In the genomic region with DNA sequence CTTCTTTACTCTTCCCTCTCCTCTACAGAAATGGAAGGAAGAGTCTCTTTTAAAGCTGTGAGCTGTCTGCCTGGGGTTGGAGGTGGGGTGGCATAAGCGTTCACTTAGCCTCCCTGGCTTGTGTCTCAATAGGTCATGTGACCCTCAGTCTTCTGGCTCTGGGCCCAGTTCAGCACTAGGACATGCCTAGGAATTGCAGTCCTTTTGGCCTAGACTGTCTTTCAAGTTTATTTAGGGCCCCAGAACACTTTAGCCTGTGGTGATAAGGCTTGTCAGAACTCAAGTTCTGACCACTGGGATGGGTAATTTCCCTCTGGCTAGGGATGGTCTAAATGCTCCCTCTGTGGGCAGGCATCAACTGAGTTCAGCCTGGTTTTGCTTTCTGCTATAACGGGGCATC, we compare ENCODE assay signal across 17 cellular contexts. TPM values are rescaled to one million over a fixed set of nuclear protein-coding genes. Genes with fewer than 3 reads are reported as not detected.
A peak's percentile ranks its signal among the peaks of the same experiment; 100 is the strongest.
DNase-seq lines count a peak whose midpoint lies in the region; ATAC-seq and TF ChIP-seq lines count a peak whose summit lies in the region.
"Had no signal": no experiment of that assay in that cellular context is flagged by ENCODE, and none has a peak within 500 bp of the region (broad histone marks: within the 10 kb centered on the region; RNA-seq: fewer than 3 reads in every experiment).

No MANE protein-coding gene starts in this region.

- H3K14ac ChIP-seq in mesenchymal stem cell (ENCODE audit: low read length in 2 of 2), result no peak overlapping the region

- no peak overlapping the region for H2BK5ac ChIP-seq in mesenchymal stem cell (ENCODE audit: low read depth, low read length, poor library complexity, severe bottlenecking)

- H2AFZ ChIP-seq in mesenchymal stem cell (ENCODE audit: low read depth, low read length), result no peak overlapping the region

- H3K4me1 Mint-ChIP-seq in natural killer cell treated with Interleukin-12 subunit alpha and Interleukin-12 subunit beta and Interleukin-15 and Interleukin-18, amount 100 ng/mL, for 72 hours (ENCODE audit: low read depth in 2 of 2), result no peaks in the 10 kb centered on the region

- no peak overlapping the region for H4K8ac ChIP-seq in mesenchymal stem cell (ENCODE audit: low read length)

- H3K9me3 Mint-ChIP-seq in natural killer cell treated with Interleukin-12 subunit alpha and Interleukin-12 subunit beta and Interleukin-15 and Interleukin-18, amount 100 ng/mL, for 72 hours, result no peaks in the 10 kb centered on the region

- no peak overlapping the region for H3K9ac ChIP-seq in mesenchymal stem cell (ENCODE audit: low read length)

- H2BK15ac ChIP-seq in mesenchymal stem cell (ENCODE audit: low read depth, poor library complexity, severe bottlenecking), result no peak overlapping the region

- no peak overlapping the region for H3K4ac ChIP-seq in mesenchymal stem cell (ENCODE audit: low read depth in 1 of 2, low read length in 2 of 2)

- no peak overlapping the region for H4K91ac ChIP-seq in mesenchymal stem cell (ENCODE audit: low read length)

- no peak overlapping the region for H3K18ac ChIP-seq in mesenchymal stem cell (ENCODE audit: low read depth in 1 of 2, low read length in 2 of 2)

- no peaks in the 10 kb centered on the region for H3K27me3 Mint-ChIP-seq in natural killer cell treated with Interleukin-12 subunit alpha and Interleukin-12 subunit beta and Interleukin-15 and Interleukin-18, amount 100 ng/mL, for 72 hours

- no peak overlapping the region for H2AK5ac ChIP-seq in mesenchymal stem cell (ENCODE audit: low read length, severe bottlenecking)

- H2BK12ac ChIP-seq in mesenchymal stem cell (ENCODE audit: low read length in 2 of 2), result no peak overlapping the region

- H3K4me2 ChIP-seq in mesenchymal stem cell (ENCODE audit: low read length, poor library complexity, severe bottlenecking), result no peak overlapping the region

- H3K27ac Mint-ChIP-seq in natural killer cell treated with Interleukin-12 subunit alpha and Interleukin-12 subunit beta and Interleukin-15 and Interleukin-18, amount 100 ng/mL, for 72 hours, result no peak overlapping the region

- H3K4me1 ChIP-seq in mesenchymal stem cell (ENCODE audit: control insufficient read depth, insufficient read depth, low read depth, low read length), result peaks cover 6% of the 10 kb centered on the region
- H3K4me1 ChIP-seq: colonic mucosa had no signal

- H3K27me3 ChIP-seq in mesenchymal stem cell (ENCODE audit: control insufficient read depth in 1 of 2, insufficient read depth in 1 of 2, low read length in 2 of 2), result no peaks in the 10 kb centered on the region
- H3K27me3 ChIP-seq: colonic mucosa had no signal

- no peak overlapping the region for H3K27ac ChIP-seq in mesenchymal stem cell (ENCODE audit: low read length, poor library complexity, severe bottlenecking)
- H3K27ac ChIP-seq: colonic mucosa had no signal

- H3K9me3 ChIP-seq in mesenchymal stem cell (ENCODE audit: control insufficient read depth, low read length), result no peaks in the 10 kb centered on the region
- H3K9me3 ChIP-seq: colonic mucosa, mucosa of descending colon had no signal

- no peak for TF ChIP-seq CTCF in fibroblast of villous mesenchyme (IDR thresholded peaks at IDR 0.05; ENCODE audit: insufficient read depth, low read depth, low read length)

- peaks cover 7% of the 10 kb centered on the region for H3K36me3 Mint-ChIP-seq in natural killer cell treated with Interleukin-12 subunit alpha and Interleukin-12 subunit beta and Interleukin-15 and Interleukin-18, amount 100 ng/mL, for 72 hours

- H2BK120ac ChIP-seq in mesenchymal stem cell (ENCODE audit: low read depth, low read length), result no peak overlapping the region

- no peak overlapping the region for H3K23ac ChIP-seq in mesenchymal stem cell (ENCODE audit: low read length in 2 of 2)

- H3K36me3 ChIP-seq in mesenchymal stem cell (ENCODE audit: control insufficient read depth in 1 of 2, insufficient read depth in 2 of 2, low read depth in 1 of 2, low read length in 2 of 2), result peaks cover 0 to 1% of the 10 kb centered on the region in 2 experiments
- H3K36me3 ChIP-seq: colonic mucosa had no signal

- WGBS in mesenchymal stem cell, result 0% methylated on average over 1 of the region's 2 CpGs

- H3K4me3 Mint-ChIP-seq in natural killer cell treated with Interleukin-12 subunit alpha and Interleukin-12 subunit beta and Interleukin-15 and Interleukin-18, amount 100 ng/mL, for 72 hours, result no peak overlapping the region

- H3K4me3 ChIP-seq in fibroblast of villous mesenchyme (ENCODE audit: low read depth, low read length) (no peak overlapping the region), mesenchymal stem cell (ENCODE audit: insufficient read depth in 1 of 2, low read depth in 1 of 2, low read length in 2 of 2) (no peak overlapping the region)
- H3K4me3 ChIP-seq: colonic mucosa, mucosa of descending colon had no signal

- peaks cover 1% of the 10 kb centered on the region for H3K79me1 ChIP-seq in mesenchymal stem cell (replicated peaks; ENCODE audit: low read length, poor library complexity, severe bottlenecking)

- no peak for ATAC-seq in GM18868 (IDR thresholded peaks at IDR 0.05; ENCODE audit: unreplicated experiment)
- ATAC-seq in natural killer cell treated with Interleukin-12 subunit alpha and Interleukin-12 subunit beta and Interleukin-15 and Interleukin-18, amount 100 ng/mL, for 72 hours, result no peak
- ATAC-seq: mucosa of descending colon, PC-3 had no signal

- DNase-seq in GM03348 (ENCODE audit: low spot score) (peak; percentile 10), OCI-M1 (lab: John Stamatoyannopoulos, UW) (peak; percentile 1), fibroblast of villous mesenchyme (ENCODE audit: low read depth) (peak; percentile 55), mesenchymal stem cell (peak; percentile 73), SIG-M5 (lab: John Stamatoyannopoulos, UW) (no peak)
- DNase-seq in activated CD4-positive, CD25-positive, alpha-beta regulatory T cell treated with anti-CD3 and anti-CD28 coated beads, Interleukin-2, amount 50 U/mL, for 72 hours, result no peak
- no peak for DNase-seq in natural killer cell treated with Interleukin-12 subunit alpha and Interleukin-12 subunit beta and Interleukin-15 and Interleukin-18, amount 100 ng/mL, for 72 hours (ENCODE audit: low spot score)
- DNase-seq: activated CD4-positive, alpha-beta T cell treated with anti-CD3 and anti-CD28 coated beads, Interleukin-2, amount 50 U/mL, for 1 hour; activated naive CD4-positive, alpha-beta T cell treated with Interleukin-2 at 50 U/mL for 16 hours; activated T-cell treated with anti-CD3 and anti-CD28 coated beads for 4 hours; colonic mucosa; NCI-H187; NCI-H524; PC-3; stimulated activated CD4-positive, alpha-beta T cell treated with anti-CD3 and anti-CD28 coated beads, Interleukin-2, amount 100 ng/mL, for 48 hours had no signal

RNA-seq across cellular contexts. Expression of a gene that starts 34.3 kb away (rescaled TPM):
- total RNA-seq in fibroblast of villous mesenchyme, result 8.1 and 11.2 TPM in 2 replicates
- 5.1 TPM for polyA plus RNA-seq in mesenchymal stem cell (2013, experiment 1 of 2)
- 4.8 TPM for polyA plus RNA-seq in mesenchymal stem cell (2013, experiment 2 of 2)
- total RNA-seq in natural killer cell treated with Interleukin-12 subunit alpha and Interleukin-12 subunit beta and Interleukin-15 and Interleukin-18, amount 100 ng/mL, for 72 hours, result 1 to 10 TPM; 2.7 to 7.4 TPM
- total RNA-seq: PC-3 had no signal

RNA-seq across cellular contexts. Expression of a gene that starts 42.9 kb away (rescaled TPM):
- total RNA-seq in fibroblast of villous mesenchyme, result 57.3 and 74.7 TPM in 2 replicates
- polyA plus RNA-seq in mesenchymal stem cell (2013, experiment 1 of 2), result 58.6 TPM
- 60.5 TPM for polyA plus RNA-seq in mesenchymal stem cell (2013, experiment 2 of 2)
- 10 to 100 TPM; 34.0 to 43.8 TPM for total RNA-seq in natural killer cell treated with Interleukin-12 subunit alpha and Interleukin-12 subunit beta and Interleukin-15 and Interleukin-18, amount 100 ng/mL, for 72 hours

RNA-seq across cellular contexts. Expression of a gene that starts 43.2 kb away (rescaled TPM):
- total RNA-seq in fibroblast of villous mesenchyme, result 31.2 and 45.8 TPM in 2 replicates
- 66.5 TPM for polyA plus RNA-seq in mesenchymal stem cell (2013, experiment 1 of 2)
- polyA plus RNA-seq in mesenchymal stem cell (2013, experiment 2 of 2), result 71.3 TPM
- total RNA-seq in natural killer cell treated with Interleukin-12 subunit alpha and Interleukin-12 subunit beta and Interleukin-15 and Interleukin-18, amount 100 ng/mL, for 72 hours, result 10 to 100 TPM; 42.1 to 58.2 TPM

Comparison
In these comparisons a context has a peak if more than half of its experiments do, and no peak if none do; other contexts are left out.
1. DNase-seq: peak in GM03348 (single experiment), OCI-M1 (single experiment), fibroblast of villous mesenchyme (single experiment) and mesenchymal stem cell (single experiment); none in activated CD4-positive, CD25-positive, alpha-beta regulatory T cell treated with anti-CD3 and anti-CD28 coated beads, Interleukin-2, amount 50 U/mL, for 72 hours (single experiment), natural killer cell treated with Interleukin-12 subunit alpha and Interleukin-12 subunit beta and Interleukin-15 and Interleukin-18, amount 100 ng/mL, for 72 hours (single experiment) and SIG-M5 (single experiment).